16 cellular contexts compared by ENCODE assay signal in genomic region chr9:91953723-91954122, GRCh38. TPM values are rescaled to one million over a fixed set of nuclear protein-coding genes. Genes with fewer than 3 reads are reported as not detected.
DNase-seq lines count a peak whose midpoint lies in the region; ATAC-seq and TF ChIP-seq lines count a peak whose summit lies in the region.
"Had no signal": no experiment of that assay in that cellular context is flagged by ENCODE, and none has a peak within 500 bp of the region (broad histone marks: within the 10 kb centered on the region; RNA-seq: fewer than 3 reads in every experiment).

No MANE protein-coding gene starts in this region.

- H3K4me1 ChIP-seq in IMR-90 (ENCODE audit: control insufficient read depth, insufficient read depth, low read length): peaks cover 13% of the 10 kb centered on the region
- peaks cover 7% of the 10 kb centered on the region for H3K4me1 ChIP-seq in mesendoderm (ENCODE audit: control insufficient read depth, low read depth, low read length)

- H3K36me3 ChIP-seq in IMR-90 (ENCODE audit: control insufficient read depth, insufficient read depth, low read length): no peaks in the 10 kb centered on the region
- no peaks in the 10 kb centered on the region for H3K36me3 ChIP-seq in mesendoderm (ENCODE audit: control insufficient read depth, insufficient read depth, low read length)

- H3K14ac ChIP-seq in IMR-90 (replicated peaks; ENCODE audit: low read depth, low read length): no peak overlapping the region

- no peak overlapping the region for H2BK5ac ChIP-seq in IMR-90 (ENCODE audit: low read depth, low read length, poor library complexity, severe bottlenecking)
- H2BK5ac ChIP-seq in mesendoderm (ENCODE audit: low read length): peak overlapping the region; percentile 76

- H2AFZ ChIP-seq in IMR-90 (replicated peaks; ENCODE audit: low read length, poor library complexity): no peak overlapping the region

- H4K91ac ChIP-seq in IMR-90 (ENCODE audit: insufficient read depth, low read depth, low read length): no peak overlapping the region; the same call in 1 of the 2 replicates

- no peak for ATAC-seq in IMR-90 (ENCODE audit: low read depth)
- ATAC-seq in GM18867 (IDR thresholded peaks at IDR 0.05; ENCODE audit: unreplicated experiment): no peak
- ATAC-seq: Panc1 had no signal

- H4K20me1 ChIP-seq in IMR-90 (ENCODE audit: insufficient read depth, low read length): no peaks in the 10 kb centered on the region; the same call in 1 of the 2 replicates

- no peak overlapping the region for H2AK9ac ChIP-seq in IMR-90 (replicated peaks; ENCODE audit: low read depth, low read length, poor library complexity)

- H4K5ac ChIP-seq in IMR-90 (ENCODE audit: low read depth, low read length) (no peak overlapping the region; the same call in 1 of the 2 replicates), mesendoderm (ENCODE audit: low read length) (no peak overlapping the region)

- 0 out of 2 replicates have a peak overlapping the region, but pooled peaks have one; percentile 14 for H3K23ac ChIP-seq in IMR-90 (ENCODE audit: low read depth, low read length)
- H3K23ac ChIP-seq in mesendoderm (ENCODE audit: low read length): no peak overlapping the region

- dilution Hi-C loops in IMR-90 (cut with HindIII; ENCODE audit: low sequenced_read_pairs, unreplicated experiment): no loop called here

- no peaks in the 10 kb centered on the region for H3K79me1 ChIP-seq in IMR-90 (ENCODE audit: low read depth in 1 of 2, low read length in 2 of 2)
- H3K79me1 ChIP-seq in mesendoderm (ENCODE audit: low read length): no peaks in the 10 kb centered on the region

- no peak for TF ChIP-seq CTCF in IMR-90 (conservative IDR thresholded peaks at IDR 0.05; ENCODE audit: low read depth, low read length)

- POLR2A ChIA-PET in IMR-90 (lab: Charles Lee; ENCODE audit: unreplicated experiment): no interaction called here

- H3K18ac ChIP-seq in IMR-90 (ENCODE audit: low read depth, low read length) (no peak overlapping the region), mesendoderm (ENCODE audit: low read length) (no peak overlapping the region)

- BruUV-seq in IMR-90 (replicated peaks; lab: Mats Ljungman, UMichigan): no TSS peak

- no peak for TF ChIP-seq RAD21 in IMR-90 (IDR thresholded peaks at IDR 0.05; ENCODE audit: low read length)

- CTCF ChIA-PET in IMR-90 (lab: Yijun Ruan, JAX): interaction anchor here (1.0 to 2.6 kb wide), 3 partner anchors 94 to 178 kb away, joined by 4 to 10 read pairs (median 5); no protein-coding TSS in a partner anchor

- H4K8ac ChIP-seq in IMR-90 (ENCODE audit: low read depth in 2 of 2, low read length in 2 of 2) (peak overlapping the region in 1 of 2 experiments; percentile 69; a peak in 1 of 4 replicates), mesendoderm (ENCODE audit: low read depth, low read length) (no peak overlapping the region)

- H2AK5ac ChIP-seq in IMR-90 (ENCODE audit: low read depth, low read length) (peak overlapping the region; percentile 77; the same call in 1 of the 2 replicates), mesendoderm (ENCODE audit: low read length) (peak overlapping the region; percentile 65)

- H3K9me1 ChIP-seq in IMR-90 (ENCODE audit: insufficient read depth, low read length): peaks cover 11% of the 10 kb centered on the region

- H3K27me3 ChIP-seq in IMR-90 (ENCODE audit: control insufficient read depth, insufficient read depth, low read length) (no peaks in the 10 kb centered on the region; the same call in 1 of the 2 replicates), mesendoderm (ENCODE audit: insufficient read depth, low read length, poor library complexity) (no peaks in the 10 kb centered on the region)

- peak overlapping the region; percentile 93; the same call in 2 of the 3 replicates for H2BK15ac ChIP-seq in IMR-90 (ENCODE audit: low read depth, low read length)
- no peak overlapping the region for H2BK15ac ChIP-seq in mesendoderm (replicated peaks; ENCODE audit: low read depth)

- H2BK120ac ChIP-seq in IMR-90 (ENCODE audit: low read depth, low read length) (peak overlapping the region; percentile 99; the same call in 1 of the 2 replicates), mesendoderm (ENCODE audit: low read depth, low read length) (peak overlapping the region; percentile 17)

- in situ Hi-C loops in IMR-90 (cut with MboI; ENCODE audit: low sequenced_read_pairs): loop anchor here (10.0 kb wide), 1 partner anchor 179 kb away; no protein-coding TSS in a partner anchor

- peaks cover 12% of the 10 kb centered on the region for H3K79me2 ChIP-seq in mesendoderm (ENCODE audit: control insufficient read depth, insufficient read depth, low read length)

- TF ChIP-seq POLR2A in IMR-90 (IDR thresholded peaks at IDR 0.05; ENCODE audit: low read depth, low read length): no peak

- H3K4me3 ChIP-seq in IMR-90 (ENCODE audit: insufficient read depth, low read depth, low read length) (no peak overlapping the region), mesendoderm (ENCODE audit: low read length) (no peak overlapping the region)

- H2BK20ac ChIP-seq in IMR-90 (ENCODE audit: low read depth, low read length): peak overlapping the region; percentile 3; the same call in 1 of the 2 replicates

- H3K4ac ChIP-seq in IMR-90 (ENCODE audit: low read depth, low read length): peak overlapping the region; percentile 99
- no peak overlapping the region for H3K4ac ChIP-seq in mesendoderm (ENCODE audit: low read depth, low read length)

- no peak overlapping the region for H3K9ac ChIP-seq in IMR-90 (ENCODE audit: low read depth, low read length)
- H3K9ac ChIP-seq in mesendoderm (ENCODE audit: low read length): no peak overlapping the region

- no peak overlapping the region for H3K27ac ChIP-seq in IMR-90 (ENCODE audit: insufficient read depth, low read length)
- H3K27ac ChIP-seq in mesendoderm (ENCODE audit: low read depth, low read length): no peak overlapping the region
- H3K27ac ChIP-seq: C4-2B, HL-60 had no signal

- peaks cover 3% of the 10 kb centered on the region; the same call in 1 of the 2 replicates for H3K9me3 ChIP-seq in IMR-90 (ENCODE audit: control insufficient read depth, insufficient read depth, low read length)

- no peak overlapping the region for H3K4me2 ChIP-seq in IMR-90 (ENCODE audit: low read depth, low read length)
- no peak overlapping the region for H3K4me2 ChIP-seq in mesendoderm (ENCODE audit: low read length)

- H3K56ac ChIP-seq in IMR-90 (ENCODE audit: extremely low read depth, insufficient read depth, low read length): no peak overlapping the region
- H3K56ac ChIP-seq in mesendoderm (ENCODE audit: low read length): peak overlapping the region; percentile 71

- peak; percentile 39 for DNase-seq in COLO668 (lab: John Stamatoyannopoulos, UW; ENCODE audit: unreplicated experiment)
- no peak for DNase-seq in IMR-90
- peak; percentile 53 to 65 for DNase-seq in SHP77 (lab: John Stamatoyannopoulos, UW)
- peak; percentile 84 for DNase-seq in mesendoderm
- DNase-seq in hepatic stellate cell (ENCODE audit: low spot score): no peak
- DNase-seq in NCI-H1436 treated with DMSO at 0.1 percent for 48 hours (lab: John Stamatoyannopoulos, UW): no peak
- DNase-seq: COR-L47, DMS79, H9, NCI-H146, NCI-H226, NCI-H82 had no signal

- 80% methylated on average over 1 of the region's 6 CpGs; no CpG with 5 or more reads in 1 of the 2 experiments for WGBS in IMR-90 (ENCODE audit: extremely low coverage in 2 of 2, insufficient read length in 1 of 2), 2 experiments
- WGBS in mesendoderm (ENCODE audit: extremely low coverage, insufficient coverage, low lambda C conversion rate): no CpG with 5 or more reads among the region's 6 CpGs

- intact Hi-C loops in IMR-90 (cut with micrococcal nuclease): loop anchor here (2.0 to 5.0 kb wide), 2 partner anchors 161 to 289 kb away; partner anchors contain the start of gene SPTLC1

TF ChIP-seq in IMR-90, 13 proteins besides CTCF, POLR2A, EP300 and RAD21:
- no peak for TF ChIP-seq RFX5 (IDR thresholded peaks at IDR 0.05; ENCODE audit: low read depth, low read length)
- no peak for TF ChIP-seq MXI1 (IDR thresholded peaks at IDR 0.05; ENCODE audit: borderline replicate concordance, low read depth, low read length)
- no peak for TF ChIP-seq MAZ (IDR thresholded peaks at IDR 0.05; ENCODE audit: borderline replicate concordance, low read depth, low read length)
- TF ChIP-seq BHLHE40 (IDR thresholded peaks at IDR 0.05; ENCODE audit: low read depth, low read length): no peak
- TF ChIP-seq FOS (IDR thresholded peaks at IDR 0.05; ENCODE audit: low read depth, low read length): no peak
- TF ChIP-seq CEBPB (IDR thresholded peaks at IDR 0.05; ENCODE audit: low read depth, low read length): no peak
- no peak for TF ChIP-seq CHD1 (IDR thresholded peaks at IDR 0.05; ENCODE audit: low read depth, low read length)
- no peak for TF ChIP-seq USF2 (IDR thresholded peaks at IDR 0.05; ENCODE audit: low read depth, low read length)
- TF ChIP-seq ELK1 (IDR thresholded peaks at IDR 0.05; ENCODE audit: borderline replicate concordance, low read depth, low read length): no peak
- TF ChIP-seq RCOR1 (IDR thresholded peaks at IDR 0.05; ENCODE audit: insufficient replicate concordance, low read length): no peak
- no peak for TF ChIP-seq NFE2L2 (IDR thresholded peaks at IDR 0.05; ENCODE audit: low read depth, low read length)

RNA-seq across cellular contexts. Expression of gene ROR2, which starts 3.7 kb away (rescaled TPM):
- 2.2 and 2.3 TPM in 2 replicates for total RNA-seq in IMR-90 (2012; rRNA removed)
- 3.5 and 4.8 TPM in 2 replicates for polyA plus RNA-seq in IMR-90 (2012; rRNA removed)
- 2.1 and 6.8 TPM in 2 replicates for polyA plus RNA-seq in IMR-90 (2012; cell fraction: cytosol; rRNA removed)
- 3.8 and 5.3 TPM in 2 replicates for polyA plus RNA-seq in IMR-90 (2012; cell fraction: nucleus; rRNA removed; ENCODE audit: low replicate concordance)
- polyA plus RNA-seq in mesendoderm (2013, experiment 1 of 2): 24.3 TPM
- polyA plus RNA-seq in mesendoderm (2013, experiment 2 of 2): 22.3 TPM

Comparison
In these comparisons a context has a peak if more than half of its experiments do, and no peak if none do; other contexts are left out.
1. DNase-seq: peak in COLO668 (single experiment), SHP77 (2 of 2) and mesendoderm (single experiment); none in IMR-90 (single experiment), hepatic stellate cell (single experiment) and NCI-H1436 treated with DMSO at 0.1 percent for 48 hours (single experiment).